8 cellular contexts compared by ENCODE assay signal in genomic region chr22:17628304-17629166, GRCh38. TPM values are rescaled to one million over a fixed set of nuclear protein-coding genes. Genes with fewer than 3 reads are reported as not detected.
A peak's percentile ranks its signal among the peaks of the same experiment; 100 is the strongest.
DNase-seq lines count a peak whose midpoint lies in the region; ATAC-seq, FAIRE-seq and TF ChIP-seq lines count a peak whose summit lies in the region.

Gene ATP6V1E1 (minus strand): TSS chr22:17628749. CDS start chr22:17628635, 114 bp downstream.

- H2AFZ ChIP-seq in OCI-LY7 (ENCODE audit: low read length) (peak within 1 kb of the TSS; percentile 83), endothelial cell of umbilical vein (ENCODE audit: low read depth, low read length) (peak within 1 kb of the TSS; percentile 93)

- H3K4me2 ChIP-seq in OCI-LY7 (ENCODE audit: low read length) = peak within 1 kb of the TSS; percentile 92
- peak within 1 kb of the TSS; percentile 98 for H3K4me2 ChIP-seq in endothelial cell of umbilical vein (ENCODE audit: insufficient read depth, low read length)

- H3K27me3 ChIP-seq in endothelial cell of umbilical vein (ENCODE audit: control insufficient read depth in 2 of 2, insufficient read depth in 2 of 2, low read length in 2 of 2) = no peaks in the 10 kb centered on the region

- no peaks in the 10 kb centered on the region for H3K9me2 ChIP-seq in OCI-LY7 (ENCODE audit: insufficient read depth, low read length)

- H4K20me1 ChIP-seq in OCI-LY7 (ENCODE audit: insufficient read depth, low read length) (no peaks in the 10 kb centered on the region; the same call in 1 of the 2 replicates), endothelial cell of umbilical vein (replicated peaks; ENCODE audit: control insufficient read depth, extremely low read depth, insufficient read depth, low read length) (peaks cover 3% of the 10 kb centered on the region)

- dilution Hi-C loops in endothelial cell of umbilical vein (cut with MboI; ENCODE audit: extremely low pct_ligation_motif_present, low sequenced_read_pairs) = no loop called here

- peak; percentile 75 for TF ChIP-seq POLR2A in endothelial cell of umbilical vein (IDR thresholded peaks at IDR 0.05; ENCODE audit: low read depth, low read length)

- TSS peak; percentile 92 for BruUV-seq in OCI-LY7 (replicated peaks; lab: Mats Ljungman, UMichigan)
- BruUV-seq in endothelial cell of umbilical vein (replicated peaks; lab: Mats Ljungman, UMichigan) = TSS peak; percentile 90

- DNase-seq in D721Med (ENCODE audit: insufficient read length, low spot score) (peak; percentile 95), HuH-7.5 (ENCODE audit: low spot score) (peak; percentile 92), OCI-LY7 (ENCODE audit: low spot score) (peak; percentile 95), activated T-cell treated with anti-CD3 and anti-CD28 coated beads for 1 hour (ENCODE audit: low read depth) (peak; percentile 89), endothelial cell of umbilical vein (ENCODE audit: low read depth, low spot score) (peak; percentile 98), midbrain (lab: John Stamatoyannopoulos, UW) (peak; percentile 98)
- peak; percentile 88 for DNase-seq in stimulated activated CD8-positive, alpha-beta memory T cell treated with anti-CD3 and anti-CD28 coated beads, Interleukin-2, amount 100 ng/mL, for 1 hour (ENCODE audit: low read depth in 2 of 2)

- H3K4me1 ChIP-seq in OCI-LY7 (ENCODE audit: insufficient read depth, low read length, poor library complexity, severe bottlenecking) (peaks cover 16% of the 10 kb centered on the region), endothelial cell of umbilical vein (ENCODE audit: control insufficient read depth, extremely low read depth, insufficient read depth, low read length) (peaks cover 8% of the 10 kb centered on the region)

- CTCF ChIA-PET in OCI-LY7 (lab: Charles Lee; ENCODE audit: unreplicated experiment) (no interaction called here), endothelial cell of umbilical vein (lab: Charles Lee) (no interaction called here)

- H3K4me3 ChIP-seq in OCI-LY7 (ENCODE audit: low read depth, low read length, poor library complexity, severe bottlenecking) = peak within 1 kb of the TSS; percentile 98
- H3K4me3 ChIP-seq in endothelial cell of umbilical vein (replicated peaks in 1 of 3; ENCODE audit: insufficient read depth in 1 of 3, low read depth in 1 of 3, low read length in 3 of 3) = peak within 1 kb of the TSS; percentile 72 to 93 (median 92)

- TF ChIP-seq CTCF in D721Med (IDR thresholded peaks at IDR 0.05; ENCODE audit: insufficient read depth, missing control alignments) (no peak), OCI-LY7 (conservative IDR thresholded peaks at IDR 0.05; ENCODE audit: low read length) (no peak), endothelial cell of umbilical vein (IDR thresholded peaks at IDR 0.05; ENCODE audit: extremely low read depth in 1 of 2, insufficient read depth in 1 of 2, low read depth in 1 of 2, low read length in 2 of 2) (no peak)

- H3K9me1 ChIP-seq in endothelial cell of umbilical vein (replicated peaks; ENCODE audit: control insufficient read depth, extremely low read depth, insufficient read depth, low read length) = no peaks in the 10 kb centered on the region

- H3K27ac ChIP-seq in OCI-LY7 (ENCODE audit: low read depth, low read length, poor library complexity, severe bottlenecking) (peak within 1 kb of the TSS; percentile 57), endothelial cell of umbilical vein (ENCODE audit: insufficient read depth, low read depth, low read length) (peak within 1 kb of the TSS; percentile 93)

- H3K9me3 ChIP-seq in OCI-LY7 (ENCODE audit: low read length) (no peaks in the 10 kb centered on the region), endothelial cell of umbilical vein (replicated peaks; ENCODE audit: control insufficient read depth, insufficient read depth, low read length) (no peaks in the 10 kb centered on the region)

- no peak for FAIRE-seq in D721Med (lab: Jason Lieb, UNC)
- FAIRE-seq in endothelial cell of umbilical vein (lab: Jason Lieb, UNC) = peak; percentile 92

- peak within 1 kb of the TSS; percentile 99 for H3K9ac ChIP-seq in endothelial cell of umbilical vein (replicated peaks; ENCODE audit: extremely low read depth, insufficient read depth, low read length)

- POLR2A ChIA-PET in OCI-LY7 (lab: Charles Lee) = no interaction called here
- POLR2A ChIA-PET in endothelial cell of umbilical vein (lab: Charles Lee) = no interaction called here

- peaks cover 54% of the 10 kb centered on the region for H3K79me2 ChIP-seq in OCI-LY7 (ENCODE audit: insufficient read depth, low read depth, low read length)
- H3K79me2 ChIP-seq in endothelial cell of umbilical vein (ENCODE audit: control insufficient read depth, insufficient read depth, low read length) = peaks cover 40% of the 10 kb centered on the region

- intact Hi-C loops in OCI-LY7 (cut with micrococcal nuclease; ENCODE audit: unreplicated experiment) (loop anchor here (2.0 kb wide), 1 partner anchor 34 kb away; no protein-coding TSS in a partner anchor), endothelial cell of umbilical vein (cut with micrococcal nuclease) (loop anchor here (1.0 to 2.0 kb wide), 2 partner anchors 10 to 78 kb away; partner anchors contain the start of gene BCL2L13)

- ATAC-seq in GM21526 (IDR thresholded peaks at IDR 0.05; ENCODE audit: low FRiP score, unreplicated experiment) = peak; percentile 97

- H3K36me3 ChIP-seq in OCI-LY7 (ENCODE audit: insufficient read depth, low read length) (peaks cover 25% of the 10 kb centered on the region), endothelial cell of umbilical vein (ENCODE audit: control insufficient read depth in 2 of 2, extremely low read depth in 1 of 2, insufficient read depth in 2 of 2, low read length in 2 of 2) (no peaks in the 10 kb centered on the region)

TF ChIP-seq in endothelial cell of umbilical vein, 7 proteins besides CTCF, POLR2A, EP300 and RAD21:
- TF ChIP-seq POLR2AphosphoS5 (IDR thresholded peaks at IDR 0.05; ENCODE audit: insufficient read depth, low read depth, low read length) (peak; percentile 79), MYC (IDR thresholded peaks at IDR 0.05; ENCODE audit: low read depth, low read length) (no peak), MAX (IDR thresholded peaks at IDR 0.05; ENCODE audit: insufficient read depth, insufficient read length) (peak; percentile 89), EZH2 (IDR thresholded peaks at IDR 0.05; ENCODE audit: borderline replicate concordance, low read depth, low read length, severe bottlenecking) (no peak)
TF ChIP-seq in endothelial cell of umbilical vein: peak in this region for 2.

RNA-seq across cellular contexts. Expression of gene ATP6V1E1, which starts in this region (rescaled TPM):
- 82.2 and 86.5 TPM in 2 replicates for total RNA-seq in OCI-LY7 (2014; rRNA removed; shearing (Covaris generic))
- total RNA-seq in OCI-LY7 (2022) (100 and 108 TPM in 2 replicates), endothelial cell of umbilical vein (113 and 118 TPM in 2 replicates)
- polyA plus RNA-seq in endothelial cell of umbilical vein = 95.2 and 95.9 TPM in 2 replicates
- 93.1 and 96.2 TPM in 2 replicates for polyA plus RNA-seq in endothelial cell of umbilical vein (2011; cell fraction: cytosol; rRNA removed)
- 46.9 and 54.4 TPM in 2 replicates for polyA plus RNA-seq in endothelial cell of umbilical vein (2011; cell fraction: nucleus; rRNA removed)
- polyA plus RNA-seq in endothelial cell of umbilical vein (2012) = 127 and 139 TPM in 2 replicates
- 92.8 and 96.6 TPM in 2 replicates for polyA minus RNA-seq in endothelial cell of umbilical vein
- 38.7 TPM for polyA minus RNA-seq in endothelial cell of umbilical vein (2011; cell fraction: cytosol; rRNA and poly(A)+ RNA removed)
- 25.4 and 34.2 TPM in 2 replicates for polyA minus RNA-seq in endothelial cell of umbilical vein (2011; cell fraction: nucleus; rRNA and poly(A)+ RNA removed)

Comparison
In these comparisons a context has a peak if more than half of its experiments do, and no peak if none do; other contexts are left out.
1. Peak in every context shown above with its lines: DNase-seq, ATAC-seq, H3K4me3 ChIP-seq and H3K27ac ChIP-seq.